In the genomic region with DNA sequence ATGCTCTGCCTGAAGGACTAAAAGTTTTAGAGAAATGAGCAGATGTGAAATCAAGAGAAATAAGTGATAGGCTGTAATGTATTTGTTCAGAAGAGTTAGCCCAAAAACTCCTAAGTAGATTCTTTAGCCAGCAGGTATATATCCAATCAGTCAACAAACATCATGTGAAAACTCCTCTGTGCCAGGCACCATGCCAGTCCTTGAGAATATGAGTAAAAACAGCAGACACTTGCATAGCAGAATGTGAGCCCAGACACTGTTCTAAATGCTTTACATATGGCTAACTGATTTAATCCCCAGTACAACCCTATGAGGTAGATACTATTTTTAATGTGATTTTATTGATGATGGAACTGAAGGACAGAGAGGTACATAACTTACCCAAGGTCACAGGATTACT, we compare ENCODE assay signal across 21 cellular contexts.
A peak's percentile ranks its signal among the peaks of the same experiment; 100 is the strongest.
DNase-seq lines count a peak whose midpoint lies in the region; ATAC-seq and TF ChIP-seq lines count a peak whose summit lies in the region.
"Had no signal": no experiment of that assay in that cellular context is flagged by ENCODE, and none has a peak within 500 bp of the region (broad histone marks: within the 10 kb centered on the region; RNA-seq: fewer than 3 reads in every experiment).

No MANE protein-coding gene starts in this region.

- DNase-seq in NCI-H345 (lab: John Stamatoyannopoulos, UW) (peak; percentile 6), NCI-H345 treated with DMSO at 0.1 percent for 48 hours (lab: John Stamatoyannopoulos, UW; ENCODE audit: unreplicated experiment) (no peak), NCI-H446 treated with DMSO at 0.1 percent for 48 hours (lab: John Stamatoyannopoulos, UW) (peak; percentile 47), endothelial cell (ENCODE audit: low spot score) (no peak), osteoblast (ENCODE audit: insufficient read length, low spot score, missing footprints) (peak; percentile 8), PC-3 (no peak)
- DNase-seq: 8988T, ACHN, Calu3, GOT3, HFFc6, Kasumi-1, MV-4-11, NCI-H146, NCI-H1930, NCI-H2107, NCI-H526 treated with DMSO at 0.1 percent for 48 hours had no signal

- no peak overlapping the region for H3K4me3 Mint-ChIP-seq in endothelial cell (ENCODE audit: unreplicated experiment)
- H3K4me3 Mint-ChIP-seq in stimulated activated memory B cell treated with anti-CD40 and anti-IgM and Interleukin-4, amounts not matched to agents 10 μg/mL and 1 μg/mL and 100 μg/mL, for 72 hours = no peak overlapping the region
- H3K4me3 Mint-ChIP-seq: HFFc6 had no signal

- CTCF ChIA-PET in PC-3 (lab: Charles Lee) = no interaction called here

- peak overlapping the region; percentile 48 for H3K27ac Mint-ChIP-seq in endothelial cell (ENCODE audit: unreplicated experiment)
- H3K27ac Mint-ChIP-seq in stimulated activated memory B cell treated with anti-CD40 and anti-IgM and Interleukin-4, amounts not matched to agents 10 μg/mL and 1 μg/mL and 100 μg/mL, for 72 hours = no peak overlapping the region
- H3K27ac Mint-ChIP-seq: HFFc6 had no signal

- H3K27ac ChIP-seq in osteoblast (ENCODE audit: low read depth, low read length) (no peak overlapping the region), PC-3 (ENCODE audit: low read length) (no peak overlapping the region)

- H2AFZ ChIP-seq in osteoblast (ENCODE audit: low read length) (no peak overlapping the region), PC-3 (ENCODE audit: low read length) (no peak overlapping the region)

- peaks cover 5% of the 10 kb centered on the region for H3K27me3 ChIP-seq in osteoblast (ENCODE audit: insufficient read depth, low read length)
- no peaks in the 10 kb centered on the region for H3K27me3 ChIP-seq in PC-3 (ENCODE audit: low read length)

- no TSS peak for BruUV-seq in PC-3 (replicated peaks; lab: Mats Ljungman, UMichigan)

- no peaks in the 10 kb centered on the region for H3K36me3 Mint-ChIP-seq in endothelial cell (ENCODE audit: low read depth, unreplicated experiment)
- no peaks in the 10 kb centered on the region for H3K36me3 Mint-ChIP-seq in stimulated activated memory B cell treated with anti-CD40 and anti-IgM and Interleukin-4, amounts not matched to agents 10 μg/mL and 1 μg/mL and 100 μg/mL, for 72 hours

- H3K9me2 ChIP-seq in PC-3 (replicated peaks; ENCODE audit: low read length) = no peaks in the 10 kb centered on the region

- H3K9me3 ChIP-seq in osteoblast (ENCODE audit: low read depth, low read length) (no peaks in the 10 kb centered on the region), PC-3 (ENCODE audit: low read length) (no peaks in the 10 kb centered on the region)
- H3K9me3 ChIP-seq: HAP-1 had no signal

- no peaks in the 10 kb centered on the region for H3K4me1 ChIP-seq in osteoblast (ENCODE audit: insufficient read depth, low read length)
- no peaks in the 10 kb centered on the region for H3K4me1 ChIP-seq in PC-3 (ENCODE audit: insufficient read depth, low read length)
- H3K4me1 ChIP-seq: HAP-1 had no signal

- POLR2A ChIA-PET in PC-3 (lab: Charles Lee; ENCODE audit: unreplicated experiment) = no interaction called here

- H3F3A ChIP-seq in PC-3 (ENCODE audit: low read length, unreplicated experiment) = no peaks in the 10 kb centered on the region

- H3K4me3 ChIP-seq in osteoblast (ENCODE audit: insufficient read depth, low read length) (no peak overlapping the region), PC-3 (ENCODE audit: low read length) (no peak overlapping the region)
- H3K4me3 ChIP-seq: HAP-1, K562 had no signal

- H3K9ac ChIP-seq in PC-3 (ENCODE audit: low read length) = no peak overlapping the region

- TF ChIP-seq CTCF in endothelial cell (IDR thresholded peaks at IDR 0.05; ENCODE audit: unreplicated experiment) (no peak), osteoblast (IDR thresholded peaks at IDR 0.05; ENCODE audit: extremely low read depth, low read depth, low read length) (no peak), PC-3 (conservative IDR thresholded peaks at IDR 0.05; ENCODE audit: low read depth, low read length) (no peak)

- H4K20me1 ChIP-seq in osteoblast (ENCODE audit: insufficient read depth, low read length) (no peaks in the 10 kb centered on the region), PC-3 (ENCODE audit: low read length) (no peaks in the 10 kb centered on the region)

- ATAC-seq in PC-3 (no peak), GM18861 (IDR thresholded peaks at IDR 0.05; ENCODE audit: unreplicated experiment) (no peak)
- no peak for ATAC-seq in stimulated activated memory B cell treated with anti-CD40 and anti-IgM and Interleukin-4, amounts not matched to agents 10 μg/mL and 1 μg/mL and 100 μg/mL, for 72 hours
- ATAC-seq: K562 had no signal

- H3K4me2 ChIP-seq in osteoblast (ENCODE audit: insufficient read depth, low read length) (no peak overlapping the region), PC-3 (ENCODE audit: low read length) (no peak overlapping the region)

- H3K36me3 ChIP-seq in osteoblast (ENCODE audit: insufficient read depth, low read length) (no peaks in the 10 kb centered on the region), PC-3 (ENCODE audit: low read depth, low read length) (no peaks in the 10 kb centered on the region)
- H3K36me3 ChIP-seq: HAP-1 had no signal

- intact Hi-C loops in PC-3 (cut with micrococcal nuclease) = no loop called here

- H3K79me2 ChIP-seq in osteoblast (ENCODE audit: insufficient read depth, low read length) (no peaks in the 10 kb centered on the region), PC-3 (ENCODE audit: low read length) (no peaks in the 10 kb centered on the region)

- no peaks in the 10 kb centered on the region for H3K27me3 Mint-ChIP-seq in endothelial cell (ENCODE audit: unreplicated experiment)
- H3K27me3 Mint-ChIP-seq in stimulated activated memory B cell treated with anti-CD40 and anti-IgM and Interleukin-4, amounts not matched to agents 10 μg/mL and 1 μg/mL and 100 μg/mL, for 72 hours = no peaks in the 10 kb centered on the region

- peaks cover 17% of the 10 kb centered on the region for H3K4me1 Mint-ChIP-seq in endothelial cell (ENCODE audit: unreplicated experiment)
- no peaks in the 10 kb centered on the region for H3K4me1 Mint-ChIP-seq in stimulated activated memory B cell treated with anti-CD40 and anti-IgM and Interleukin-4, amounts not matched to agents 10 μg/mL and 1 μg/mL and 100 μg/mL, for 72 hours

- no peaks in the 10 kb centered on the region for H3K9me3 Mint-ChIP-seq in endothelial cell (ENCODE audit: unreplicated experiment)
- H3K9me3 Mint-ChIP-seq in stimulated activated memory B cell treated with anti-CD40 and anti-IgM and Interleukin-4, amounts not matched to agents 10 μg/mL and 1 μg/mL and 100 μg/mL, for 72 hours = no peaks in the 10 kb centered on the region
- H3K9me3 Mint-ChIP-seq: HFFc6 had no signal

Comparison
In these comparisons a context has a peak if more than half of its experiments do, and no peak if none do; other contexts are left out.
1. DNase-seq: peak in NCI-H345 (single experiment), NCI-H446 treated with DMSO at 0.1 percent for 48 hours (single experiment) and osteoblast (single experiment); none in NCI-H345 treated with DMSO at 0.1 percent for 48 hours (single experiment), endothelial cell (single experiment) and PC-3 (single experiment).